8 cellular contexts compared by ENCODE assay signal in genomic region chr17:81553018-81553615, GRCh38. TPM values are rescaled to one million over a fixed set of nuclear protein-coding genes. Genes with fewer than 3 reads are reported as not detected.
DNase-seq lines count a peak whose midpoint lies in the region; ATAC-seq and TF ChIP-seq lines count a peak whose summit lies in the region.

No MANE protein-coding gene starts in this region.

- peaks cover 0 to 42% (median 2%) of the 10 kb centered on the region in 3 donors for H3K36me3 Mint-ChIP-seq in CD8-positive, alpha-beta memory T cell

- peak overlapping the region; percentile 92 for H3K9ac ChIP-seq in neural cell (ENCODE audit: low read length)

- H3K27me3 Mint-ChIP-seq in CD8-positive, alpha-beta memory T cell, result peaks cover 0 to 3% of the 10 kb centered on the region in 2 donors

- no peak for TF ChIP-seq EP300 in neural cell (conservative IDR thresholded peaks at IDR 0.05; ENCODE audit: poor library complexity, severe bottlenecking)
- TF ChIP-seq EP300 in stomach (IDR thresholded peaks at IDR 0.05), result no peak

- peaks cover 30 to 43% (median 32%) of the 10 kb centered on the region in 3 donors for H3K4me1 Mint-ChIP-seq in CD8-positive, alpha-beta memory T cell

- TF ChIP-seq RAD21 in neural cell (conservative IDR thresholded peaks at IDR 0.05), result peak; percentile 25

- TF ChIP-seq CTCF in Peyer's patch (IDR thresholded peaks at IDR 0.05) (peak in 2 of 6 experiments; percentile 4 to 16), fibroblast of mammary gland (conservative IDR thresholded peaks at IDR 0.05; ENCODE audit: control insufficient read depth, insufficient read depth, low read depth, low read length) (no peak), neural cell (IDR thresholded peaks at IDR 0.05; ENCODE audit: poor library complexity, severe bottlenecking) (peak; percentile 49), stomach (IDR thresholded peaks at IDR 0.05) (no peak)

- POLR2A ChIA-PET in CD8-positive, alpha-beta memory T cell (lab: Charles Lee), result interaction anchor here (0.6 to 1.4 kb wide), 6 partner anchors 38 to 330 kb away, joined by 3 to 8 read pairs (median 4); partner anchors contain the start of genes ARL16, CEP131, HGS and NPLOC4

- CTCF ChIA-PET in CD8-positive, alpha-beta memory T cell (lab: Charles Lee), result interaction anchor here (0.9 to 2.2 kb wide), 3 partner anchors 34 to 68 kb away, joined by 3 to 16 read pairs (median 8); no protein-coding TSS in a partner anchor

- peak; percentile 69 to 83 (median 72) for DNase-seq in CD8-positive, alpha-beta memory T cell
- DNase-seq in KBM-7 (peak; percentile 93), Peyer's patch (peak; percentile 91 to 93 (median 91)), activated T-helper 1 cell treated with Interleukin-2 at 50 U/mL for 16 hours (ENCODE audit: low read depth) (peak; percentile 61), fibroblast of mammary gland (ENCODE audit: low read depth) (peak; percentile 73), stomach (peak; percentile 83)

- no peaks in the 10 kb centered on the region for H3K9me2 ChIP-seq in neural cell (ENCODE audit: insufficient read depth, low read length)

- peak overlapping the region; percentile 87 for H3K4me2 ChIP-seq in neural cell (ENCODE audit: low read length)

- intact Hi-C loops in stomach (cut with DNase I; ENCODE audit: low total_unique reads), result no loop called here

- peak overlapping the region; percentile 77 for H3K27ac ChIP-seq in CD8-positive, alpha-beta memory T cell (ENCODE audit: low read depth, low read length)
- H3K27ac ChIP-seq in Peyer's patch (peak overlapping the region; percentile 85 to 98 (median 88)), neural cell (ENCODE audit: low read length) (peak overlapping the region; percentile 83), stomach (peak overlapping the region; percentile 86 to 92 (median 91))

- H3K9me3 Mint-ChIP-seq in CD8-positive, alpha-beta memory T cell, result no peaks in the 10 kb centered on the region

- 1 to 3% (median 1%) methylated on average over 17 to 19 of the region's 19 CpGs for WGBS in stomach, 5 donors

- in situ Hi-C loops in KBM-7 (cut with MboI; ENCODE audit: low pct_unique_long_range_greater_than_20kb, low sequenced_read_pairs), result no loop called here

- H3K9me3 ChIP-seq in CD8-positive, alpha-beta memory T cell (ENCODE audit: low read length), result no peaks in the 10 kb centered on the region
- H3K9me3 ChIP-seq in Peyer's patch, result no peaks in the 10 kb centered on the region
- H3K9me3 ChIP-seq in neural cell (ENCODE audit: low read length), result no peaks in the 10 kb centered on the region
- H3K9me3 ChIP-seq in stomach, result no peaks in the 10 kb centered on the region

- H3K79me2 ChIP-seq in neural cell (replicated peaks; ENCODE audit: insufficient read depth, low read length), result peaks cover 13% of the 10 kb centered on the region

- H3K36me3 ChIP-seq in CD8-positive, alpha-beta memory T cell (ENCODE audit: insufficient read depth, low read length), result no peaks in the 10 kb centered on the region
- H3K36me3 ChIP-seq in Peyer's patch, result peaks cover 0 to 23% (median 0%) of the 10 kb centered on the region in 3 donors
- no peaks in the 10 kb centered on the region for H3K36me3 ChIP-seq in neural cell (ENCODE audit: insufficient read depth, low read length)
- peaks cover 21 to 51% (median 47%) of the 10 kb centered on the region in 4 donors for H3K36me3 ChIP-seq in stomach

- peak overlapping the region; percentile 82 to 98 (median 94) for H3K27ac Mint-ChIP-seq in CD8-positive, alpha-beta memory T cell

- ATAC-seq in GM19467 (IDR thresholded peaks at IDR 0.05; ENCODE audit: unreplicated experiment), result peak; percentile 30

- H3K4me3 Mint-ChIP-seq in CD8-positive, alpha-beta memory T cell, result peak overlapping the region; percentile 85 to 95 (median 90)

- peaks cover 22% of the 10 kb centered on the region for H3K4me1 ChIP-seq in CD8-positive, alpha-beta memory T cell (ENCODE audit: insufficient read depth, low read length)
- peaks cover 4 to 40% (median 25%) of the 10 kb centered on the region in 4 donors for H3K4me1 ChIP-seq in Peyer's patch
- peaks cover 25 to 51% (median 34%) of the 10 kb centered on the region in 4 donors for H3K4me1 ChIP-seq in stomach

- H3F3A ChIP-seq in neural cell (ENCODE audit: insufficient read depth, low read length, poor library complexity, severe bottlenecking), result no peaks in the 10 kb centered on the region

- H4K20me1 ChIP-seq in neural cell (ENCODE audit: insufficient read depth), result no peaks in the 10 kb centered on the region

- H3K27me3 ChIP-seq in CD8-positive, alpha-beta memory T cell (ENCODE audit: insufficient read depth, low read length, poor library complexity, severe bottlenecking), result no peaks in the 10 kb centered on the region
- H3K27me3 ChIP-seq in Peyer's patch (no peaks in the 10 kb centered on the region), neural cell (ENCODE audit: insufficient read depth, low read depth, low read length) (peaks cover 3% of the 10 kb centered on the region), stomach (no peaks in the 10 kb centered on the region)

- TF ChIP-seq POLR2A in Peyer's patch (IDR thresholded peaks at IDR 0.05), result no peak
- TF ChIP-seq POLR2A in stomach (IDR thresholded peaks at IDR 0.05), result no peak

- peak overlapping the region; percentile 75 for H3K4me3 ChIP-seq in CD8-positive, alpha-beta memory T cell (ENCODE audit: low read length)
- peak overlapping the region; percentile 91 to 100 (median 98) for H3K4me3 ChIP-seq in Peyer's patch
- H3K4me3 ChIP-seq in fibroblast of mammary gland (ENCODE audit: control insufficient read depth, low read depth, low read length), result peak overlapping the region; percentile 78
- H3K4me3 ChIP-seq in neural cell (ENCODE audit: low read length), result peak overlapping the region; percentile 99
- H3K4me3 ChIP-seq in stomach, result peak overlapping the region; percentile 89 to 97 (median 96)

- peak overlapping the region; percentile 80 for H2AFZ ChIP-seq in neural cell (ENCODE audit: low read depth, low read length)

TF ChIP-seq in neural cell, 6 proteins besides CTCF, POLR2A, EP300 and RAD21:
- TF ChIP-seq POLR2AphosphoS5 (IDR thresholded peaks at IDR 0.05) (no peak), MXI1 (conservative IDR thresholded peaks at IDR 0.05; ENCODE audit: poor library complexity, severe bottlenecking) (no peak), TAF1 (IDR thresholded peaks at IDR 0.05; ENCODE audit: low read depth) (no peak), EZH2 (IDR thresholded peaks at IDR 0.05; ENCODE audit: borderline replicate concordance, insufficient read depth, low read length, poor library complexity, severe bottlenecking) (no peak), SMC3 (conservative IDR thresholded peaks at IDR 0.05; ENCODE audit: poor library complexity) (peak; percentile 56)
- TF ChIP-seq, protein P1, sequence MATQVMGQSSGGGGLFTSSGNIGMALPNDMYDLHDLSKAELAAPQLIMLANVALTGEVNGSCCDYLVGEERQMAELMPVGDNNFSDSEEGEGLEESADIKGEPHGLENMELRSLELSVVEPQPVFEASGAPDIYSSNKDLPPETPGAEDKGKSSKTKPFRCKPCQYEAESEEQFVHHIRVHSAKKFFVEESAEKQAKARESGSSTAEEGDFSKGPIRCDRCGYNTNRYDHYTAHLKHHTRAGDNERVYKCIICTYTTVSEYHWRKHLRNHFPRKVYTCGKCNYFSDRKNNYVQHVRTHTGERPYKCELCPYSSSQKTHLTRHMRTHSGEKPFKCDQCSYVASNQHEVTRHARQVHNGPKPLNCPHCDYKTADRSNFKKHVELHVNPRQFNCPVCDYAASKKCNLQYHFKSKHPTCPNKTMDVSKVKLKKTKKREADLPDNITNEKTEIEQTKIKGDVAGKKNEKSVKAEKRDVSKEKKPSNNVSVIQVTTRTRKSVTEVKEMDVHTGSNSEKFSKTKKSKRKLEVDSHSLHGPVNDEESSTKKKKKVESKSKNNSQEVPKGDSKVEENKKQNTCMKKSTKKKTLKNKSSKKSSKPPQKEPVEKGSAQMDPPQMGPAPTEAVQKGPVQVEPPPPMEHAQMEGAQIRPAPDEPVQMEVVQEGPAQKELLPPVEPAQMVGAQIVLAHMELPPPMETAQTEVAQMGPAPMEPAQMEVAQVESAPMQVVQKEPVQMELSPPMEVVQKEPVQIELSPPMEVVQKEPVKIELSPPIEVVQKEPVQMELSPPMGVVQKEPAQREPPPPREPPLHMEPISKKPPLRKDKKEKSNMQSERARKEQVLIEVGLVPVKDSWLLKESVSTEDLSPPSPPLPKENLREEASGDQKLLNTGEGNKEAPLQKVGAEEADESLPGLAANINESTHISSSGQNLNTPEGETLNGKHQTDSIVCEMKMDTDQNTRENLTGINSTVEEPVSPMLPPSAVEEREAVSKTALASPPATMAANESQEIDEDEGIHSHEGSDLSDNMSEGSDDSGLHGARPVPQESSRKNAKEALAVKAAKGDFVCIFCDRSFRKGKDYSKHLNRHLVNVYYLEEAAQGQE (IDR thresholded peaks at IDR 0.05; ENCODE audit: borderline replicate concordance), result no peak

RNA-seq across cellular contexts. Expression of gene FAAP100, which starts 1.0 kb away (rescaled TPM):
- 10 to 100 TPM; 52.5 to 55.3 TPM for total RNA-seq in CD8-positive, alpha-beta memory T cell
- 19.2 TPM for polyA plus RNA-seq in CD8-positive, alpha-beta memory T cell
- total RNA-seq in Peyer's patch, result 10 to 100 TPM; 38.2 to 66.9 (median 52.2) TPM
- polyA plus RNA-seq in neural cell, result 56.3 and 61.5 TPM in 2 replicates
- polyA minus RNA-seq in neural cell, result 55.7 and 61.8 TPM in 2 replicates
- total RNA-seq in stomach, result 100 to 1,000 TPM in 1 of 5 donors, 10 to 100 TPM in 4; 11.9 to 130 (median 51.8) TPM
- 10 to 100 TPM; 12.2 to 17.1 (median 17.0) TPM for polyA plus RNA-seq in stomach

RNA-seq across cellular contexts. Expression of gene FSCN2, which starts 24.9 kb away (rescaled TPM):
- total RNA-seq in CD8-positive, alpha-beta memory T cell, result under 1 TPM; 0.46 to 0.49 TPM
- polyA plus RNA-seq in CD8-positive, alpha-beta memory T cell, result not detected
- total RNA-seq in Peyer's patch (1 to 10 TPM; 1.2 to 7.9 (median 5.2) TPM), stomach (10 to 100 TPM in 1 of 5 donors, 1 to 10 TPM in 3, not detected in 1; 2.8 to 21.7 (median 6.2) TPM)
- polyA plus RNA-seq in neural cell (3.6 and 4.8 TPM in 2 replicates), stomach (1 to 10 TPM in 2 of 3 donors, under 1 TPM in 1; 0.90 to 2.7 (median 2.1) TPM)
- polyA minus RNA-seq in neural cell, result 7.3 and 9.7 TPM in 2 replicates

RNA-seq across cellular contexts. Expression of gene ACTG1, which starts 40.5 kb away (rescaled TPM):
- 1,000 to 10,000 TPM; 5,175 to 5,190 TPM for total RNA-seq in CD8-positive, alpha-beta memory T cell
- polyA plus RNA-seq in CD8-positive, alpha-beta memory T cell, result 1,950 TPM
- total RNA-seq in Peyer's patch (1,000 to 10,000 TPM; 2,510 to 3,878 (median 3,203) TPM), stomach (1,000 to 10,000 TPM in 4 of 5 donors, 100 to 1,000 TPM in 1; 978 to 2,952 (median 1,777) TPM)
- polyA plus RNA-seq in neural cell (8,273 and 9,187 TPM in 2 replicates), stomach (1,000 to 10,000 TPM; 1,866 to 2,457 (median 2,070) TPM)
- 9,577 and 9,692 TPM in 2 replicates for polyA minus RNA-seq in neural cell

Comparison
In these comparisons a context has a peak if more than half of its experiments do, and no peak if none do; other contexts are left out.
1. Peak in every context shown above with its lines: DNase-seq, ATAC-seq, H3K4me3 ChIP-seq and H3K27ac ChIP-seq.